ENCODE assay signal across 8 cellular contexts in the genomic region with DNA sequence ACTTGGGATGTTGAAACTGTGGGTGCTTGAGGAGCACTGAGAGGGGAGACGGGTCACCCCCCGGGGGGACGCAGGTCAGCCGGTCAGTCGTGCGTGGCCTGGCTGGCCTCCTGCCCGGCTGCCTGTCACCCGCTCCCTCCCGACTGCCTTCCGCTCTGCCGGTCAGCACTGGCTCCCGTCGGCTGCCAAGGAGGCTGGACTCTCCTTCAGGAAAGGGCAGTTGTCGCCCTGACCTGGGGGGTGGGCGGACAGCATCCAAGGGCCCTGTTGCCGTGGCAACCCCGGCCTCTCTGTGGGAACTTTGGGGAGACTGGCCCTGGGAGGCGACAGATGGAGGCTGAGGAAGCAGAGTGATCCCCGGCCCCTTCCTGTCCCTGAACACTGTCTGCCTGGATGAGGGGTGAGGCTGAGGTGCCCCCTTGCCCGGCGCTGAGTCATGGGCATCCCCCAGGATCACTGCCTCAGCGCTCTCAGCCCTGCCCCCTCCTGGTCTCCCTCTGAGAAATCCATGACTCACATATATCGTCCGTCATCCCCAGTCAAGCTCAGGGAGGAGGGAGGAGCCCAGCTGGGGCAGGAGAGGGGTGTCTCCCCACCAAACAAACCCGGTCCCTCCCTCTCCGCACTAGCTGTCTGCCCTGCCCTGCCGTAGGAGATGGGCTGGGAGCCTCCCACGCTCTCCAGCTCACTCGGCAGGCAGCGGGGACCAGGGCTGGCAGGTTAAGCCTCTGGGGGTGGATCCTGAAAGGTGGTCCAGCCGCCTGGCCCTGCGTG. TPM values are rescaled to one million over a fixed set of nuclear protein-coding genes. Genes with fewer than 3 reads are reported as not detected.
DNase-seq lines count a peak whose midpoint lies in the region; ATAC-seq and TF ChIP-seq lines count a peak whose summit lies in the region.

A gene (plus strand): TSS at position 623 of the 774 bp plus-strand sequence. CDS start 21,658 bp downstream, outside the sequence.

- intact Hi-C loops in CD8-positive, alpha-beta T cell (cut with DNase I, micrococcal nuclease) = no loop called here

- CTCF ChIA-PET in CD8-positive, alpha-beta T cell (lab: Charles Lee) = interaction anchor here (1.1 to 6.2 kb wide), 2 partner anchors 10 to 21 kb away, joined by 3 to 23 read pairs; no protein-coding TSS in a partner anchor
- CTCF ChIA-PET in activated CD4-positive, alpha-beta memory T cell treated with anti-CD3 and anti-CD28 coated beads, Interleukin-2, amount 10 ng/mL, durations not matched to agents 7 days and 5 days (lab: Charles Lee) = interaction anchor here (1.0 to 1.6 kb wide), 4 partner anchors 19 to 37 kb away, joined by 3 to 7 read pairs (median 6); no protein-coding TSS in a partner anchor

- no peak within 1 kb of the TSS for H3K4me3 ChIP-seq in CD8-positive, alpha-beta T cell (ENCODE audit: low read depth, low read length)
- H3K4me3 ChIP-seq in endocrine pancreas (ENCODE audit: control insufficient read depth, insufficient read depth, low read length) = peak within 1 kb of the TSS; percentile 79
- peak within 1 kb of the TSS; percentile 23 for H3K4me3 ChIP-seq in lung
- H3K4me3 ChIP-seq in Karpas-422 (ENCODE audit: low read length) = no peak within 1 kb of the TSS

- TF ChIP-seq CTCF in CD8-positive, alpha-beta T cell (IDR thresholded peaks at IDR 0.05) = no peak
- TF ChIP-seq CTCF in lung (IDR thresholded peaks at IDR 0.05; ENCODE audit: control extremely low read depth, extremely low read depth) = no peak

- H3K27me3 ChIP-seq in CD8-positive, alpha-beta T cell (ENCODE audit: insufficient read depth, low read length) = no peaks in the 10 kb centered on the region
- H3K27me3 ChIP-seq in endocrine pancreas (ENCODE audit: control insufficient read depth, insufficient read depth, low read length) (no peaks in the 10 kb centered on the region), lung (ENCODE audit: control insufficient read depth, insufficient read depth) (no peaks in the 10 kb centered on the region), Karpas-422 (ENCODE audit: low read length) (no peaks in the 10 kb centered on the region)

- peak within 1 kb of the TSS; percentile 97 for H3K9ac ChIP-seq in endocrine pancreas (ENCODE audit: control insufficient read depth, insufficient read depth, low read length)
- H3K9ac ChIP-seq in Karpas-422 (ENCODE audit: low read length) = no peak within 1 kb of the TSS

- H3K27ac ChIP-seq in CD8-positive, alpha-beta T cell (ENCODE audit: low read depth, low read length) = no peak within 1 kb of the TSS
- H3K27ac ChIP-seq in lung (ENCODE audit: low read depth in 1 of 2, low read length in 1 of 2) = peak within 1 kb of the TSS; percentile 66 to 70
- no peak within 1 kb of the TSS for H3K27ac ChIP-seq in Karpas-422 (ENCODE audit: low read length)

- no peak within 1 kb of the TSS for H3K4me2 ChIP-seq in Karpas-422 (ENCODE audit: low read depth, low read length, poor library complexity, severe bottlenecking)

- ATAC-seq in CD8-positive, alpha-beta T cell = peak; percentile 78
- peak; percentile 61 for ATAC-seq in lung (ENCODE audit: insufficient read depth, low FRiP score)

- H3K9me2 ChIP-seq in Karpas-422 (replicated peaks; ENCODE audit: insufficient read depth, low read length) = no peaks in the 10 kb centered on the region

- no peak within 1 kb of the TSS for H3K27ac Mint-ChIP-seq in CD8-positive, alpha-beta T cell
- H3K27ac Mint-ChIP-seq in activated CD4-positive, alpha-beta memory T cell treated with anti-CD3 and anti-CD28 coated beads, Interleukin-2, amount 10 ng/mL, durations not matched to agents 7 days and 5 days = no peak within 1 kb of the TSS

- peak in 3 of 7 experiments; percentile 31 to 52 (median 35) for DNase-seq in CD8-positive, alpha-beta T cell
- DNase-seq in HuH-7 (ENCODE audit: low spot score) = peak; percentile 46
- DNase-seq in activated CD4-positive, alpha-beta memory T cell treated with anti-CD3 and anti-CD28 coated beads, Interleukin-2, amount 10 ng/mL, durations not matched to agents 7 days and 5 days = peak; percentile 65
- DNase-seq in lung (ENCODE audit: low spot score) = peak; percentile 61
- DNase-seq in stimulated activated CD4-positive, alpha-beta T cell treated with anti-CD3 and anti-CD28 coated beads, Interleukin-4, amount 100 ng/mL, for 48 hours (ENCODE audit: low read depth in 2 of 2) = peak; percentile 47 to 48
- DNase-seq in Karpas-422 = no peak
- DNase-seq in GF-D8 (lab: John Stamatoyannopoulos, UW) = no peak

- no peaks in the 10 kb centered on the region for H3K36me3 Mint-ChIP-seq in CD8-positive, alpha-beta T cell
- H3K36me3 Mint-ChIP-seq in activated CD4-positive, alpha-beta memory T cell treated with anti-CD3 and anti-CD28 coated beads, Interleukin-2, amount 10 ng/mL, durations not matched to agents 7 days and 5 days (ENCODE audit: low read depth) = no peaks in the 10 kb centered on the region

- peaks cover 13% of the 10 kb centered on the region for H3K27me3 Mint-ChIP-seq in CD8-positive, alpha-beta T cell (ENCODE audit: low read depth)
- peaks cover 41% of the 10 kb centered on the region for H3K27me3 Mint-ChIP-seq in activated CD4-positive, alpha-beta memory T cell treated with anti-CD3 and anti-CD28 coated beads, Interleukin-2, amount 10 ng/mL, durations not matched to agents 7 days and 5 days

- 26 to 31% methylated on average over 32 of the region's 32 CpGs for whole genome bisulfite sequencing in lung, 2 donors

- no peaks in the 10 kb centered on the region for H4K20me1 ChIP-seq in Karpas-422 (ENCODE audit: insufficient read depth, low read depth, low read length)

- no peaks in the 10 kb centered on the region for H3K9me3 Mint-ChIP-seq in CD8-positive, alpha-beta T cell
- no peaks in the 10 kb centered on the region for H3K9me3 Mint-ChIP-seq in activated CD4-positive, alpha-beta memory T cell treated with anti-CD3 and anti-CD28 coated beads, Interleukin-2, amount 10 ng/mL, durations not matched to agents 7 days and 5 days

- peaks cover 13% of the 10 kb centered on the region for H3K4me1 Mint-ChIP-seq in CD8-positive, alpha-beta T cell (ENCODE audit: low read depth)
- peaks cover 14% of the 10 kb centered on the region for H3K4me1 Mint-ChIP-seq in activated CD4-positive, alpha-beta memory T cell treated with anti-CD3 and anti-CD28 coated beads, Interleukin-2, amount 10 ng/mL, durations not matched to agents 7 days and 5 days

- H3K79me2 ChIP-seq in Karpas-422 (ENCODE audit: low read length) = no peaks in the 10 kb centered on the region

- no peak within 1 kb of the TSS for H2AFZ ChIP-seq in Karpas-422 (ENCODE audit: low read length)

- POLR2A ChIA-PET in CD8-positive, alpha-beta T cell (lab: Charles Lee) = no interaction called here
- POLR2A ChIA-PET in activated CD4-positive, alpha-beta memory T cell treated with anti-CD3 and anti-CD28 coated beads, Interleukin-2, amount 10 ng/mL, durations not matched to agents 7 days and 5 days (lab: Charles Lee) = interaction anchor here (0.6 to 2.3 kb wide), 5 partner anchors 18 to 108 kb away, joined by 3 to 6 read pairs (median 3); a partner anchor contains a TSS

- no peaks in the 10 kb centered on the region for H3K9me3 ChIP-seq in CD8-positive, alpha-beta T cell (ENCODE audit: low read length)
- H3K9me3 ChIP-seq in endocrine pancreas (ENCODE audit: control insufficient read depth, low read length) (no peaks in the 10 kb centered on the region), lung (ENCODE audit: control insufficient read depth in 2 of 2, insufficient read depth in 1 of 2, low read length in 1 of 2) (no peaks in the 10 kb centered on the region), Karpas-422 (ENCODE audit: low read length) (no peaks in the 10 kb centered on the region)

- no peaks in the 10 kb centered on the region for H3K36me3 ChIP-seq in CD8-positive, alpha-beta T cell (ENCODE audit: insufficient read depth, low read length)
- H3K36me3 ChIP-seq in endocrine pancreas (ENCODE audit: control insufficient read depth, insufficient read depth, low read length) (no peaks in the 10 kb centered on the region), lung (ENCODE audit: control insufficient read depth in 2 of 2, insufficient read depth in 2 of 2, low read length in 2 of 2) (no peaks in the 10 kb centered on the region), Karpas-422 (ENCODE audit: insufficient read depth, low read length) (no peaks in the 10 kb centered on the region)

- H3K4me3 Mint-ChIP-seq in CD8-positive, alpha-beta T cell = peak within 1 kb of the TSS; percentile 42
- peak within 1 kb of the TSS; percentile 66 for H3K4me3 Mint-ChIP-seq in activated CD4-positive, alpha-beta memory T cell treated with anti-CD3 and anti-CD28 coated beads, Interleukin-2, amount 10 ng/mL, durations not matched to agents 7 days and 5 days

- H3K4me1 ChIP-seq in CD8-positive, alpha-beta T cell (ENCODE audit: insufficient read depth, low read length) = peaks cover 7% of the 10 kb centered on the region
- H3K4me1 ChIP-seq in endocrine pancreas (ENCODE audit: control insufficient read depth, insufficient read depth, low read length) (no peaks in the 10 kb centered on the region), lung (ENCODE audit: control insufficient read depth in 2 of 2, insufficient read depth in 2 of 2, low read length in 2 of 2) (peaks cover 0 to 12% of the 10 kb centered on the region in 2 donors), Karpas-422 (ENCODE audit: low read length) (no peaks in the 10 kb centered on the region)

RNA-seq across cellular contexts. Expression of the gene that starts here (rescaled TPM):
- 1 to 10 TPM; 3.8 to 4.4 TPM for total RNA-seq in CD8-positive, alpha-beta T cell
- total RNA-seq in activated CD4-positive, alpha-beta memory T cell treated with anti-CD3 and anti-CD28 coated beads, Interleukin-2, amount 10 ng/mL, durations not matched to agents 7 days and 5 days = 1 to 10 TPM; 7.4 to 8.3 TPM
- 10 to 100 TPM in 1 of 2 donors, 1 to 10 TPM in 1; 8.8 to 74.4 TPM for total RNA-seq in lung
- 10 to 100 TPM; 18.9 to 37.2 TPM for polyA plus RNA-seq in lung
- total RNA-seq in Karpas-422 (2014; rRNA removed; shearing (Covaris generic); ENCODE audit: low replicate concordance) = not detected in 2 replicates

Comparison
In these comparisons a context has a peak if more than half of its experiments do, and no peak if none do; other contexts are left out.
1. DNase-seq: peak in HuH-7 (single experiment), activated CD4-positive, alpha-beta memory T cell treated with anti-CD3 and anti-CD28 coated beads, Interleukin-2, amount 10 ng/mL, durations not matched to agents 7 days and 5 days (single experiment), lung (single experiment) and stimulated activated CD4-positive, alpha-beta T cell treated with anti-CD3 and anti-CD28 coated beads, Interleukin-4, amount 100 ng/mL, for 48 hours (2 of 2); none in Karpas-422 (single experiment) and GF-D8 (single experiment).
2. H3K27ac ChIP-seq: peak in lung (2 of 2); none in CD8-positive, alpha-beta T cell (single experiment) and Karpas-422 (single experiment).
3. H3K4me3 ChIP-seq: peak in endocrine pancreas (single experiment) and lung (single experiment); none in CD8-positive, alpha-beta T cell (single experiment) and Karpas-422 (single experiment).